Comparison of ENCODE assay signal across 19 cellular contexts in the genomic region with DNA sequence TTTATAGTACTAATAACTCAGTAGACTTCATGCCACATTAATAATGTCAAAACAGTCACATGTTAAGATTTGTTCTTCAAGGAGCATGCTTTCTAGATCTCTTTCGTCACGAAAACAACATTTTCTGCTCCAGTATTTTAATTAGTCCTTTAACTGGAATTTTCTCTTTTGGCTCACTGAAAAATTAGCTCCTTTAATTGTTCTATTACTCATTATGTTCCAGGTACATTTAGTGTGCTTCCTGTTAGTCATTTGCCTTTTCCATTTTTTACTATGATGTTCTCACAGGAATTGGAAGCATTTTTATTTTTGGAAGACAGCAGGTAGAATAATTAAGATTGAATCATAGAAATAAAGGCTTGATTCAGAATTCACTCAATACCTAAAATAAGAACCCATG.
A peak's percentile ranks its signal among the peaks of the same experiment; 100 is the strongest.
DNase-seq lines count a peak whose midpoint lies in the region; ATAC-seq and TF ChIP-seq lines count a peak whose summit lies in the region.
"Had no signal": no experiment of that assay in that cellular context is flagged by ENCODE, and none has a peak within 500 bp of the region (broad histone marks: within the 10 kb centered on the region; RNA-seq: fewer than 3 reads in every experiment).

No MANE protein-coding gene starts in this region.

- no peak for TF ChIP-seq POLR2A in suprapubic skin (IDR thresholded peaks at IDR 0.05)

- no peaks in the 10 kb centered on the region for H3K79me2 ChIP-seq in ACC112 (ENCODE audit: control insufficient read depth, insufficient read depth, low read length, unreplicated experiment)

- H3K4me3 ChIP-seq in ACC112 (ENCODE audit: low read depth, low read length) (peak overlapping the region; percentile 19; the same call in 1 of the 2 replicates), RWPE2 (ENCODE audit: severe bottlenecking) (no peak overlapping the region), suprapubic skin (no peak overlapping the region)
- H3K4me3 ChIP-seq: A549, MG63 had no signal

- no peaks in the 10 kb centered on the region for H3K27me3 ChIP-seq in ACC112 (ENCODE audit: insufficient read depth, low read length)
- no peaks in the 10 kb centered on the region for H3K27me3 ChIP-seq in RWPE2 (ENCODE audit: insufficient read depth, poor library complexity, severe bottlenecking)
- H3K27me3 ChIP-seq in suprapubic skin: no peaks in the 10 kb centered on the region
- H3K27me3 ChIP-seq: BE2C, MG63 had no signal

- intact Hi-C loops in left colon (cut with DNase I, micrococcal nuclease): no loop called here

- H3K36me3 ChIP-seq in ACC112 (ENCODE audit: insufficient read depth, low read length): no peaks in the 10 kb centered on the region; the same call in 1 of the 2 replicates
- H3K36me3 ChIP-seq in RWPE2 (ENCODE audit: low read depth): no peaks in the 10 kb centered on the region
- H3K36me3 ChIP-seq in suprapubic skin: no peaks in the 10 kb centered on the region
- H3K36me3 ChIP-seq: BE2C, MG63 had no signal

- peaks cover 15% of the 10 kb centered on the region for H3K4me1 ChIP-seq in ACC112 (ENCODE audit: control insufficient read depth, insufficient read depth, low read length, unreplicated experiment)
- H3K4me1 ChIP-seq in RWPE2 (ENCODE audit: insufficient read depth, poor library complexity, severe bottlenecking): peaks cover 21% of the 10 kb centered on the region
- H3K4me1 ChIP-seq in suprapubic skin: no peaks in the 10 kb centered on the region
- H3K4me1 ChIP-seq: A549 had no signal

- H2AFZ ChIP-seq in ACC112 (ENCODE audit: low read length, unreplicated experiment): no peak overlapping the region

- no peak for TF ChIP-seq CTCF in RWPE2 (IDR thresholded peaks at IDR 0.05; ENCODE audit: poor library complexity, severe bottlenecking)
- TF ChIP-seq CTCF in suprapubic skin (IDR thresholded peaks at IDR 0.05): no peak

- H3K9me3 ChIP-seq in RWPE2 (ENCODE audit: severe bottlenecking) (no peaks in the 10 kb centered on the region), suprapubic skin (no peaks in the 10 kb centered on the region)
- H3K9me3 ChIP-seq: A549, BE2C had no signal

- TF ChIP-seq EP300 in suprapubic skin (IDR thresholded peaks at IDR 0.05): no peak

- H3K27ac ChIP-seq in ACC112 (ENCODE audit: low read depth, low read length): no peak overlapping the region
- H3K27ac ChIP-seq in RWPE2 (ENCODE audit: poor library complexity, severe bottlenecking): peak overlapping the region; percentile 90
- H3K27ac ChIP-seq in epithelial cell of prostate: peak overlapping the region; percentile 88
- H3K27ac ChIP-seq in suprapubic skin: no peak overlapping the region
- H3K27ac ChIP-seq: A549 had no signal

- 56% methylated on average over 2 of the region's 2 CpGs for WGBS in suprapubic skin

- peak; percentile 55 for ATAC-seq in RWPE2 (ENCODE audit: low read depth)
- ATAC-seq in left colon: no peak
- ATAC-seq: A549 had no signal

- DNase-seq in RWPE2 (ENCODE audit: low spot score) (no peak), epithelial cell of prostate (ENCODE audit: low read depth, low spot score) (no peak), kidney tubule cell (ENCODE audit: low spot score) (peak; percentile 13), NCI-H2171 treated with DMSO at 0.1 percent for 48 hours (lab: John Stamatoyannopoulos, UW) (no peak), suprapubic skin (ENCODE audit: low spot score in 2 of 2) (no peak), retina (no peak), left colon (no peak)
- DNase-seq: BE2C; CD4-positive, CD25-positive, alpha-beta regulatory T cell; DMS 273 treated with DMSO at 0.1 percent for 48 hours; DND-41; H9; MG63; NCI-H187; NCI-H446 treated with DMSO at 0.1 percent for 48 hours; NCI-H526 treated with DMSO at 0.1 percent for 48 hours; SHP77 treated with DMSO at 0.1 percent for 48 hours had no signal

Comparison
In these comparisons a context has a peak if more than half of its experiments do, and no peak if none do; other contexts are left out.
1. H3K27ac ChIP-seq: peak in RWPE2 (single experiment) and epithelial cell of prostate (single experiment); none in ACC112 (single experiment) and suprapubic skin (single experiment).